In genomic region chr7:135414850-135415439, GRCh38 we compare ENCODE assay signal across 1 cellular context.
TF ChIP-seq lines count a peak whose summit lies in the region.

No MANE protein-coding gene starts in this region.

TF ChIP-seq in HepG2, 621 proteins besides CTCF, POLR2A, EP300 and RAD21 (continued from another document):
- TF ChIP-seq ZSCAN5A (CRISPR knock-in tag; IDR thresholded peaks at IDR 0.05; ENCODE audit: borderline replicate concordance) (no peak), ZNF569 (CRISPR knock-in tag; IDR thresholded peaks at IDR 0.05; ENCODE audit: borderline replicate concordance) (no peak), ZMYM4 (CRISPR knock-in tag; IDR thresholded peaks at IDR 0.05) (0 out of 2 replicates have a peak, but pooled peaks have one; percentile 25), ZNF746 (CRISPR knock-in tag; IDR thresholded peaks at IDR 0.05) (no peak), ZNF335 (CRISPR knock-in tag; IDR thresholded peaks at IDR 0.05) (peak; percentile 59; the same call in 1 of the 2 replicates)
